1 cellular context compared by ENCODE assay signal in the genomic region with DNA sequence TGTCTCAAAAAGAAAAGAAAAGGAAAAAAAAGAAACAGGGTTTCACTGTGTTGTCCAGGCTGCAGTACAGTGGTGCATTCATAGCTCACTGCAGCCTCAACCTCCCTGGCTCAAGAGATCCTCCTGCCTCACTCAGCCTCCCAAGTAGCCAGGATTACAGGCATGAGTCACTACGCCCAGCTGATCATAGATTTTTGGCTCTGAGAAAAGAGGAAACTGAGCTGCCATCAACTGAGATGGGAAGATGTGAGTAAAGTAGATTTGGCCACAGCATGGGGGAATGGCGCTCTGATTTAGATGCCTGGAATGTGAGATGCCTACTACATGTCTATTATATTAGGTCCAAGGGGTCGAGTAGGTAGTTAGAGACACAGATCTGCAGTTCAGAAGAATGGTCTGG.
TF ChIP-seq lines count a peak whose summit lies in the region.

No MANE protein-coding gene starts in this region.

TF ChIP-seq in K562, 482 proteins besides CTCF, POLR2A, EP300 and RAD21 (continues in another document):
- TF ChIP-seq FOXA1 (IDR thresholded peaks at IDR 0.05; ENCODE audit: borderline replicate concordance) (no peak), SMARCA5 (IDR thresholded peaks at IDR 0.05) (0 out of 2 replicates have a peak, but pooled peaks have one; percentile 30), ZNF311 (CRISPR knock-in tag; IDR thresholded peaks at IDR 0.05) (no peak), DIDO1 (tag; IDR thresholded peaks at IDR 0.05; ENCODE audit: low read depth) (no peak), ARID1B (IDR thresholded peaks at IDR 0.05) (peak; percentile 25; the same call in 1 of the 2 replicates), EGR1 (conservative IDR thresholded peaks at IDR 0.05) (no peak), ETV6 (IDR thresholded peaks at IDR 0.05; ENCODE audit: borderline replicate concordance in 1 of 2, low read depth in 2 of 2, low read length in 1 of 2) (no peak), ETV6 (CRISPR knock-in tag; IDR thresholded peaks at IDR 0.05; ENCODE audit: borderline replicate concordance) (no peak), PCBP1 (IDR thresholded peaks at IDR 0.05; ENCODE audit: low read depth, low read length, poor library complexity, severe bottlenecking) (no peak), TAF1 (IDR thresholded peaks at IDR 0.05; ENCODE audit: control insufficient read depth, extremely low read depth, insufficient read depth, low read length, severe bottlenecking) (no peak), TAL1 (IDR thresholded peaks at IDR 0.05) (no peak), ILK (tag; IDR thresholded peaks at IDR 0.05; ENCODE audit: borderline replicate concordance, low read depth) (no peak), RCOR1 (IDR thresholded peaks at IDR 0.05; ENCODE audit: borderline replicate concordance in 1 of 2, low read depth in 2 of 2, low read length in 2 of 2) (peak in 1 of 2 experiments; percentile 52; a peak in 1 of 4 replicates), ZNF324 (CRISPR knock-in tag; IDR thresholded peaks at IDR 0.05) (no peak), ZNF133 (CRISPR knock-in tag; IDR thresholded peaks at IDR 0.05) (no peak), ETV5 (CRISPR knock-in tag; IDR thresholded peaks at IDR 0.05; ENCODE audit: low read depth) (no peak), ZKSCAN8 (CRISPR knock-in tag; IDR thresholded peaks at IDR 0.05) (no peak), ARHGAP35 (IDR thresholded peaks at IDR 0.05; ENCODE audit: partially characterized antibody) (no peak), RBM14 (IDR thresholded peaks at IDR 0.05; ENCODE audit: borderline replicate concordance, insufficient read depth, low read depth, low read length) (no peak), POLR3A (IDR thresholded peaks at IDR 0.05; ENCODE audit: borderline replicate concordance, extremely low read depth, insufficient read depth, insufficient read length) (no peak), ZNF134 (CRISPR knock-in tag; conservative IDR thresholded peaks at IDR 0.05) (no peak)
- TF ChIP-seq, protein P1, sequence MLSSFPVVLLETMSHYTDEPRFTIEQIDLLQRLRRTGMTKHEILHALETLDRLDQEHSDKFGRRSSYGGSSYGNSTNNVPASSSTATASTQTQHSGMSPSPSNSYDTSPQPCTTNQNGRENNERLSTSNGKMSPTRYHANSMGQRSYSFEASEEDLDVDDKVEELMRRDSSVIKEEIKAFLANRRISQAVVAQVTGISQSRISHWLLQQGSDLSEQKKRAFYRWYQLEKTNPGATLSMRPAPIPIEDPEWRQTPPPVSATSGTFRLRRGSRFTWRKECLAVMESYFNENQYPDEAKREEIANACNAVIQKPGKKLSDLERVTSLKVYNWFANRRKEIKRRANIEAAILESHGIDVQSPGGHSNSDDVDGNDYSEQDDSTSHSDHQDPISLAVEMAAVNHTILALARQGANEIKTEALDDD (IDR thresholded peaks at IDR 0.05), result no peak
- TF ChIP-seq, protein P2, sequence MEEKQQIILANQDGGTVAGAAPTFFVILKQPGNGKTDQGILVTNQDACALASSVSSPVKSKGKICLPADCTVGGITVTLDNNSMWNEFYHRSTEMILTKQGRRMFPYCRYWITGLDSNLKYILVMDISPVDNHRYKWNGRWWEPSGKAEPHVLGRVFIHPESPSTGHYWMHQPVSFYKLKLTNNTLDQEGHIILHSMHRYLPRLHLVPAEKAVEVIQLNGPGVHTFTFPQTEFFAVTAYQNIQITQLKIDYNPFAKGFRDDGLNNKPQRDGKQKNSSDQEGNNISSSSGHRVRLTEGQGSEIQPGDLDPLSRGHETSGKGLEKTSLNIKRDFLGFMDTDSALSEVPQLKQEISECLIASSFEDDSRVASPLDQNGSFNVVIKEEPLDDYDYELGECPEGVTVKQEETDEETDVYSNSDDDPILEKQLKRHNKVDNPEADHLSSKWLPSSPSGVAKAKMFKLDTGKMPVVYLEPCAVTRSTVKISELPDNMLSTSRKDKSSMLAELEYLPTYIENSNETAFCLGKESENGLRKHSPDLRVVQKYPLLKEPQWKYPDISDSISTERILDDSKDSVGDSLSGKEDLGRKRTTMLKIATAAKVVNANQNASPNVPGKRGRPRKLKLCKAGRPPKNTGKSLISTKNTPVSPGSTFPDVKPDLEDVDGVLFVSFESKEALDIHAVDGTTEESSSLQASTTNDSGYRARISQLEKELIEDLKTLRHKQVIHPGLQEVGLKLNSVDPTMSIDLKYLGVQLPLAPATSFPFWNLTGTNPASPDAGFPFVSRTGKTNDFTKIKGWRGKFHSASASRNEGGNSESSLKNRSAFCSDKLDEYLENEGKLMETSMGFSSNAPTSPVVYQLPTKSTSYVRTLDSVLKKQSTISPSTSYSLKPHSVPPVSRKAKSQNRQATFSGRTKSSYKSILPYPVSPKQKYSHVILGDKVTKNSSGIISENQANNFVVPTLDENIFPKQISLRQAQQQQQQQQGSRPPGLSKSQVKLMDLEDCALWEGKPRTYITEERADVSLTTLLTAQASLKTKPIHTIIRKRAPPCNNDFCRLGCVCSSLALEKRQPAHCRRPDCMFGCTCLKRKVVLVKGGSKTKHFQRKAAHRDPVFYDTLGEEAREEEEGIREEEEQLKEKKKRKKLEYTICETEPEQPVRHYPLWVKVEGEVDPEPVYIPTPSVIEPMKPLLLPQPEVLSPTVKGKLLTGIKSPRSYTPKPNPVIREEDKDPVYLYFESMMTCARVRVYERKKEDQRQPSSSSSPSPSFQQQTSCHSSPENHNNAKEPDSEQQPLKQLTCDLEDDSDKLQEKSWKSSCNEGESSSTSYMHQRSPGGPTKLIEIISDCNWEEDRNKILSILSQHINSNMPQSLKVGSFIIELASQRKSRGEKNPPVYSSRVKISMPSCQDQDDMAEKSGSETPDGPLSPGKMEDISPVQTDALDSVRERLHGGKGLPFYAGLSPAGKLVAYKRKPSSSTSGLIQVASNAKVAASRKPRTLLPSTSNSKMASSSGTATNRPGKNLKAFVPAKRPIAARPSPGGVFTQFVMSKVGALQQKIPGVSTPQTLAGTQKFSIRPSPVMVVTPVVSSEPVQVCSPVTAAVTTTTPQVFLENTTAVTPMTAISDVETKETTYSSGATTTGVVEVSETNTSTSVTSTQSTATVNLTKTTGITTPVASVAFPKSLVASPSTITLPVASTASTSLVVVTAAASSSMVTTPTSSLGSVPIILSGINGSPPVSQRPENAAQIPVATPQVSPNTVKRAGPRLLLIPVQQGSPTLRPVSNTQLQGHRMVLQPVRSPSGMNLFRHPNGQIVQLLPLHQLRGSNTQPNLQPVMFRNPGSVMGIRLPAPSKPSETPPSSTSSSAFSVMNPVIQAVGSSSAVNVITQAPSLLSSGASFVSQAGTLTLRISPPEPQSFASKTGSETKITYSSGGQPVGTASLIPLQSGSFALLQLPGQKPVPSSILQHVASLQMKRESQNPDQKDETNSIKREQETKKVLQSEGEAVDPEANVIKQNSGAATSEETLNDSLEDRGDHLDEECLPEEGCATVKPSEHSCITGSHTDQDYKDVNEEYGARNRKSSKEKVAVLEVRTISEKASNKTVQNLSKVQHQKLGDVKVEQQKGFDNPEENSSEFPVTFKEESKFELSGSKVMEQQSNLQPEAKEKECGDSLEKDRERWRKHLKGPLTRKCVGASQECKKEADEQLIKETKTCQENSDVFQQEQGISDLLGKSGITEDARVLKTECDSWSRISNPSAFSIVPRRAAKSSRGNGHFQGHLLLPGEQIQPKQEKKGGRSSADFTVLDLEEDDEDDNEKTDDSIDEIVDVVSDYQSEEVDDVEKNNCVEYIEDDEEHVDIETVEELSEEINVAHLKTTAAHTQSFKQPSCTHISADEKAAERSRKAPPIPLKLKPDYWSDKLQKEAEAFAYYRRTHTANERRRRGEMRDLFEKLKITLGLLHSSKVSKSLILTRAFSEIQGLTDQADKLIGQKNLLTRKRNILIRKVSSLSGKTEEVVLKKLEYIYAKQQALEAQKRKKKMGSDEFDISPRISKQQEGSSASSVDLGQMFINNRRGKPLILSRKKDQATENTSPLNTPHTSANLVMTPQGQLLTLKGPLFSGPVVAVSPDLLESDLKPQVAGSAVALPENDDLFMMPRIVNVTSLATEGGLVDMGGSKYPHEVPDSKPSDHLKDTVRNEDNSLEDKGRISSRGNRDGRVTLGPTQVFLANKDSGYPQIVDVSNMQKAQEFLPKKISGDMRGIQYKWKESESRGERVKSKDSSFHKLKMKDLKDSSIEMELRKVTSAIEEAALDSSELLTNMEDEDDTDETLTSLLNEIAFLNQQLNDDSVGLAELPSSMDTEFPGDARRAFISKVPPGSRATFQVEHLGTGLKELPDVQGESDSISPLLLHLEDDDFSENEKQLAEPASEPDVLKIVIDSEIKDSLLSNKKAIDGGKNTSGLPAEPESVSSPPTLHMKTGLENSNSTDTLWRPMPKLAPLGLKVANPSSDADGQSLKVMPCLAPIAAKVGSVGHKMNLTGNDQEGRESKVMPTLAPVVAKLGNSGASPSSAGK (IDR thresholded peaks at IDR 0.05), result no peak
- TF ChIP-seq, protein P3, sequence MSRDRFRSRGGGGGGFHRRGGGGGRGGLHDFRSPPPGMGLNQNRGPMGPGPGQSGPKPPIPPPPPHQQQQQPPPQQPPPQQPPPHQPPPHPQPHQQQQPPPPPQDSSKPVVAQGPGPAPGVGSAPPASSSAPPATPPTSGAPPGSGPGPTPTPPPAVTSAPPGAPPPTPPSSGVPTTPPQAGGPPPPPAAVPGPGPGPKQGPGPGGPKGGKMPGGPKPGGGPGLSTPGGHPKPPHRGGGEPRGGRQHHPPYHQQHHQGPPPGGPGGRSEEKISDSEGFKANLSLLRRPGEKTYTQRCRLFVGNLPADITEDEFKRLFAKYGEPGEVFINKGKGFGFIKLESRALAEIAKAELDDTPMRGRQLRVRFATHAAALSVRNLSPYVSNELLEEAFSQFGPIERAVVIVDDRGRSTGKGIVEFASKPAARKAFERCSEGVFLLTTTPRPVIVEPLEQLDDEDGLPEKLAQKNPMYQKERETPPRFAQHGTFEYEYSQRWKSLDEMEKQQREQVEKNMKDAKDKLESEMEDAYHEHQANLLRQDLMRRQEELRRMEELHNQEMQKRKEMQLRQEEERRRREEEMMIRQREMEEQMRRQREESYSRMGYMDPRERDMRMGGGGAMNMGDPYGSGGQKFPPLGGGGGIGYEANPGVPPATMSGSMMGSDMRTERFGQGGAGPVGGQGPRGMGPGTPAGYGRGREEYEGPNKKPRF (IDR thresholded peaks at IDR 0.05; ENCODE audit: low read depth, low read length), result no peak
- TF ChIP-seq, protein P4, sequence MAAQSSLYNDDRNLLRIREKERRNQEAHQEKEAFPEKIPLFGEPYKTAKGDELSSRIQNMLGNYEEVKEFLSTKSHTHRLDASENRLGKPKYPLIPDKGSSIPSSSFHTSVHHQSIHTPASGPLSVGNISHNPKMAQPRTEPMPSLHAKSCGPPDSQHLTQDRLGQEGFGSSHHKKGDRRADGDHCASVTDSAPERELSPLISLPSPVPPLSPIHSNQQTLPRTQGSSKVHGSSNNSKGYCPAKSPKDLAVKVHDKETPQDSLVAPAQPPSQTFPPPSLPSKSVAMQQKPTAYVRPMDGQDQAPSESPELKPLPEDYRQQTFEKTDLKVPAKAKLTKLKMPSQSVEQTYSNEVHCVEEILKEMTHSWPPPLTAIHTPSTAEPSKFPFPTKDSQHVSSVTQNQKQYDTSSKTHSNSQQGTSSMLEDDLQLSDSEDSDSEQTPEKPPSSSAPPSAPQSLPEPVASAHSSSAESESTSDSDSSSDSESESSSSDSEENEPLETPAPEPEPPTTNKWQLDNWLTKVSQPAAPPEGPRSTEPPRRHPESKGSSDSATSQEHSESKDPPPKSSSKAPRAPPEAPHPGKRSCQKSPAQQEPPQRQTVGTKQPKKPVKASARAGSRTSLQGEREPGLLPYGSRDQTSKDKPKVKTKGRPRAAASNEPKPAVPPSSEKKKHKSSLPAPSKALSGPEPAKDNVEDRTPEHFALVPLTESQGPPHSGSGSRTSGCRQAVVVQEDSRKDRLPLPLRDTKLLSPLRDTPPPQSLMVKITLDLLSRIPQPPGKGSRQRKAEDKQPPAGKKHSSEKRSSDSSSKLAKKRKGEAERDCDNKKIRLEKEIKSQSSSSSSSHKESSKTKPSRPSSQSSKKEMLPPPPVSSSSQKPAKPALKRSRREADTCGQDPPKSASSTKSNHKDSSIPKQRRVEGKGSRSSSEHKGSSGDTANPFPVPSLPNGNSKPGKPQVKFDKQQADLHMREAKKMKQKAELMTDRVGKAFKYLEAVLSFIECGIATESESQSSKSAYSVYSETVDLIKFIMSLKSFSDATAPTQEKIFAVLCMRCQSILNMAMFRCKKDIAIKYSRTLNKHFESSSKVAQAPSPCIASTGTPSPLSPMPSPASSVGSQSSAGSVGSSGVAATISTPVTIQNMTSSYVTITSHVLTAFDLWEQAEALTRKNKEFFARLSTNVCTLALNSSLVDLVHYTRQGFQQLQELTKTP (IDR thresholded peaks at IDR 0.05; ENCODE audit: low read depth in 1 of 2, partially characterized antibody in 2 of 2), result no peak
- TF ChIP-seq, protein P5, sequence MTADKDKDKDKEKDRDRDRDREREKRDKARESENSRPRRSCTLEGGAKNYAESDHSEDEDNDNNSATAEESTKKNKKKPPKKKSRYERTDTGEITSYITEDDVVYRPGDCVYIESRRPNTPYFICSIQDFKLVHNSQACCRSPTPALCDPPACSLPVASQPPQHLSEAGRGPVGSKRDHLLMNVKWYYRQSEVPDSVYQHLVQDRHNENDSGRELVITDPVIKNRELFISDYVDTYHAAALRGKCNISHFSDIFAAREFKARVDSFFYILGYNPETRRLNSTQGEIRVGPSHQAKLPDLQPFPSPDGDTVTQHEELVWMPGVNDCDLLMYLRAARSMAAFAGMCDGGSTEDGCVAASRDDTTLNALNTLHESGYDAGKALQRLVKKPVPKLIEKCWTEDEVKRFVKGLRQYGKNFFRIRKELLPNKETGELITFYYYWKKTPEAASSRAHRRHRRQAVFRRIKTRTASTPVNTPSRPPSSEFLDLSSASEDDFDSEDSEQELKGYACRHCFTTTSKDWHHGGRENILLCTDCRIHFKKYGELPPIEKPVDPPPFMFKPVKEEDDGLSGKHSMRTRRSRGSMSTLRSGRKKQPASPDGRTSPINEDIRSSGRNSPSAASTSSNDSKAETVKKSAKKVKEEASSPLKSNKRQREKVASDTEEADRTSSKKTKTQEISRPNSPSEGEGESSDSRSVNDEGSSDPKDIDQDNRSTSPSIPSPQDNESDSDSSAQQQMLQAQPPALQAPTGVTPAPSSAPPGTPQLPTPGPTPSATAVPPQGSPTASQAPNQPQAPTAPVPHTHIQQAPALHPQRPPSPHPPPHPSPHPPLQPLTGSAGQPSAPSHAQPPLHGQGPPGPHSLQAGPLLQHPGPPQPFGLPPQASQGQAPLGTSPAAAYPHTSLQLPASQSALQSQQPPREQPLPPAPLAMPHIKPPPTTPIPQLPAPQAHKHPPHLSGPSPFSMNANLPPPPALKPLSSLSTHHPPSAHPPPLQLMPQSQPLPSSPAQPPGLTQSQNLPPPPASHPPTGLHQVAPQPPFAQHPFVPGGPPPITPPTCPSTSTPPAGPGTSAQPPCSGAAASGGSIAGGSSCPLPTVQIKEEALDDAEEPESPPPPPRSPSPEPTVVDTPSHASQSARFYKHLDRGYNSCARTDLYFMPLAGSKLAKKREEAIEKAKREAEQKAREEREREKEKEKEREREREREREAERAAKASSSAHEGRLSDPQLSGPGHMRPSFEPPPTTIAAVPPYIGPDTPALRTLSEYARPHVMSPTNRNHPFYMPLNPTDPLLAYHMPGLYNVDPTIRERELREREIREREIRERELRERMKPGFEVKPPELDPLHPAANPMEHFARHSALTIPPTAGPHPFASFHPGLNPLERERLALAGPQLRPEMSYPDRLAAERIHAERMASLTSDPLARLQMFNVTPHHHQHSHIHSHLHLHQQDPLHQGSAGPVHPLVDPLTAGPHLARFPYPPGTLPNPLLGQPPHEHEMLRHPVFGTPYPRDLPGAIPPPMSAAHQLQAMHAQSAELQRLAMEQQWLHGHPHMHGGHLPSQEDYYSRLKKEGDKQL (CRISPR knock-in tag; IDR thresholded peaks at IDR 0.05; ENCODE audit: borderline replicate concordance), result no peak
